9 cellular contexts compared by ENCODE assay signal in genomic region chr2:38301340-38301968, GRCh38.
DNase-seq lines count a peak whose midpoint lies in the region; ATAC-seq and TF ChIP-seq lines count a peak whose summit lies in the region.
"Had no signal": no experiment of that assay in that cellular context is flagged by ENCODE, and none has a peak within 500 bp of the region (broad histone marks: within the 10 kb centered on the region; RNA-seq: fewer than 3 reads in every experiment).

No MANE protein-coding gene starts in this region.

- ATAC-seq in HG03039 (IDR thresholded peaks at IDR 0.05; ENCODE audit: unreplicated experiment): peak; percentile 68

- H3K27ac ChIP-seq in adrenal gland: no peak overlapping the region
- H3K27ac ChIP-seq: esophagus squamous epithelium had no signal

- WGBS in adrenal gland, 4 donors: 80 to 90% (median 89%) methylated on average over 3 of the region's 3 CpGs

- peaks cover 42% of the 10 kb centered on the region for H3K4me1 Mint-ChIP-seq in activated naive CD4-positive, alpha-beta T cell treated with anti-CD3 and anti-CD28 coated beads, Interleukin-2, amount 10 ng/mL, durations not matched to agents 7 days and 5 days
- peaks cover 14% of the 10 kb centered on the region for H3K4me1 Mint-ChIP-seq in HFFc6 (ENCODE audit: low read depth)

- H3K36me3 ChIP-seq in adrenal gland (replicated peaks in 1 of 2): peaks cover 0 to 29% of the 10 kb centered on the region in 2 donors

- no peaks in the 10 kb centered on the region for H3K9me3 Mint-ChIP-seq in activated naive CD4-positive, alpha-beta T cell treated with anti-CD3 and anti-CD28 coated beads, Interleukin-2, amount 10 ng/mL, durations not matched to agents 7 days and 5 days
- no peaks in the 10 kb centered on the region for H3K9me3 Mint-ChIP-seq in HFFc6

- no peaks in the 10 kb centered on the region for H3K27me3 Mint-ChIP-seq in activated naive CD4-positive, alpha-beta T cell treated with anti-CD3 and anti-CD28 coated beads, Interleukin-2, amount 10 ng/mL, durations not matched to agents 7 days and 5 days
- H3K27me3 Mint-ChIP-seq in HFFc6 (ENCODE audit: insufficient read depth): no peaks in the 10 kb centered on the region

- no peak overlapping the region for H3K4me3 ChIP-seq in adrenal gland
- H3K4me3 ChIP-seq: esophagus squamous epithelium had no signal

- intact Hi-C loops in adrenal gland (cut with DNase I): no loop called here

- H3K27me3 ChIP-seq in adrenal gland: no peaks in the 10 kb centered on the region
- H3K27me3 ChIP-seq: esophagus squamous epithelium had no signal

- CTCF ChIA-PET in activated naive CD4-positive, alpha-beta T cell treated with anti-CD3 and anti-CD28 coated beads, Interleukin-2, amount 10 ng/mL, durations not matched to agents 7 days and 5 days (lab: Charles Lee): interaction anchor here (2.1 kb wide), 1 partner anchor 207 kb away, joined by 6 read pairs; no protein-coding TSS in a partner anchor

- H3K4me3 Mint-ChIP-seq in activated naive CD4-positive, alpha-beta T cell treated with anti-CD3 and anti-CD28 coated beads, Interleukin-2, amount 10 ng/mL, durations not matched to agents 7 days and 5 days: no peak overlapping the region
- H3K4me3 Mint-ChIP-seq in HFFc6: no peak overlapping the region

- H3K27ac Mint-ChIP-seq in activated naive CD4-positive, alpha-beta T cell treated with anti-CD3 and anti-CD28 coated beads, Interleukin-2, amount 10 ng/mL, durations not matched to agents 7 days and 5 days: no peak overlapping the region
- H3K27ac Mint-ChIP-seq in HFFc6: no peak overlapping the region

- no peak for TF ChIP-seq POLR2A in adrenal gland (IDR thresholded peaks at IDR 0.05)

- H3K9me3 ChIP-seq in adrenal gland (replicated peaks in 1 of 3): no peaks in the 10 kb centered on the region
- H3K9me3 ChIP-seq: esophagus squamous epithelium had no signal

- TF ChIP-seq CTCF in adrenal gland (IDR thresholded peaks at IDR 0.05) (no peak), HFFc6 (IDR thresholded peaks at IDR 0.05) (no peak)

- peaks cover 71% of the 10 kb centered on the region for H3K36me3 Mint-ChIP-seq in activated naive CD4-positive, alpha-beta T cell treated with anti-CD3 and anti-CD28 coated beads, Interleukin-2, amount 10 ng/mL, durations not matched to agents 7 days and 5 days
- peaks cover 14% of the 10 kb centered on the region; the same call in 1 of the 2 replicates for H3K36me3 Mint-ChIP-seq in HFFc6 (ENCODE audit: low read depth)

- DNase-seq in activated CD4-positive, alpha-beta T cell treated with anti-CD3 and anti-CD28 coated beads for 48 hours: peak; percentile 57
- DNase-seq in activated CD4-positive, alpha-beta T cell treated with anti-CD3 and anti-CD28 coated beads, Interleukin-2, amount 50 U/mL, for 1 hour: no peak
- peak; percentile 53 for DNase-seq in activated naive CD4-positive, alpha-beta T cell treated with anti-CD3 and anti-CD28 coated beads, Interleukin-2, amount 10 ng/mL, durations not matched to agents 7 days and 5 days
- DNase-seq in stimulated activated CD4-positive, alpha-beta T cell treated with anti-CD3 and anti-CD28 coated beads, Interleukin-4, amount 100 ng/mL, for 24 hours: peak; percentile 23
- DNase-seq in adrenal gland (no peak), NCI-H1930 (lab: John Stamatoyannopoulos, UW) (no peak), HFFc6 (no peak)
- DNase-seq: esophagus squamous epithelium had no signal

- H3K4me1 ChIP-seq in adrenal gland (replicated peaks in 1 of 2): peaks cover 0 to 13% of the 10 kb centered on the region in 2 donors

Comparison
In these comparisons a context has a peak if more than half of its experiments do, and no peak if none do; other contexts are left out.
1. DNase-seq: peak in activated CD4-positive, alpha-beta T cell treated with anti-CD3 and anti-CD28 coated beads for 48 hours (single experiment), activated naive CD4-positive, alpha-beta T cell treated with anti-CD3 and anti-CD28 coated beads, Interleukin-2, amount 10 ng/mL, durations not matched to agents 7 days and 5 days (single experiment) and stimulated activated CD4-positive, alpha-beta T cell treated with anti-CD3 and anti-CD28 coated beads, Interleukin-4, amount 100 ng/mL, for 24 hours (single experiment); none in activated CD4-positive, alpha-beta T cell treated with anti-CD3 and anti-CD28 coated beads, Interleukin-2, amount 50 U/mL, for 1 hour (single experiment), adrenal gland (0 of 7), NCI-H1930 (0 of 2) and HFFc6 (single experiment).